ENCODE assay signal across 28 cellular contexts in the genomic region with DNA sequence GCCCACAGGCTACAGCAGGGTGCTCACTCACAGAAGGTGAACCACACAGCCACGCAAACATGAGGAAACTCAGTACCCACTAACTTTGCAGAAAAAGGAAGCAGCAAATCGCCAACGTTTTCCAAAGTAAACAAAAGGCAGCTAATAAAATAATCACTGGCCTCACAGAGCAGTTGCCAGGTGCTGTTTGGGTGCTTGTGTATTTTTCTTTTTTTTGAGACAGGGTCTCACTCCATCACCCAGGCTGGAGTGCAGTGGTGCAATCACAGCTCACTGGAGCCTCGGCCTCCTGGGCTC.
"Had no signal": no experiment of that assay in that cellular context is flagged by ENCODE, and none has a peak within 500 bp of the region (broad histone marks: within the 10 kb centered on the region; RNA-seq: fewer than 3 reads in every experiment).

No MANE protein-coding gene starts in this region.

- H3K4me3 ChIP-seq: PC-9 had no signal

- H3K4me3 Mint-ChIP-seq: activated CD4-positive, alpha-beta T cell treated with anti-CD3 and anti-CD28 coated beads, Interleukin-2, amount 10 ng/mL, durations not matched to agents 24 days and 14 days; activated CD8-positive, alpha-beta T cell treated with anti-CD3 and anti-CD28 coated beads, Interleukin-2, amount 10 ng/mL, durations not matched to agents 7 days and 5 days; activated naive CD4-positive, alpha-beta T cell treated with anti-CD3 and anti-CD28 coated beads for 36 hours; activated naive CD8-positive, alpha-beta T cell treated with anti-CD3 and anti-CD28 coated beads, Interleukin-2, amount 50 U/mL, for 24 hours had no signal

- H3K27ac ChIP-seq: PC-9 had no signal

- H3K27me3 Mint-ChIP-seq: activated CD4-positive, alpha-beta T cell treated with anti-CD3 and anti-CD28 coated beads, Interleukin-2, amount 10 ng/mL, durations not matched to agents 24 days and 14 days; activated naive CD8-positive, alpha-beta T cell; activated naive CD8-positive, alpha-beta T cell treated with anti-CD3 and anti-CD28 coated beads, Interleukin-2, amount 50 U/mL, for 24 hours; activated T-cell treated with anti-CD3 and anti-CD28 coated beads, Interleukin-2, amount 50 U/mL, for 24 hours; brain had no signal

- H3K27ac Mint-ChIP-seq: activated CD4-positive, alpha-beta T cell treated with anti-CD3 and anti-CD28 coated beads, Interleukin-2, amount 10 ng/mL, durations not matched to agents 24 days and 14 days; activated CD8-positive, alpha-beta T cell treated with anti-CD3 and anti-CD28 coated beads, Interleukin-2, amount 10 ng/mL, durations not matched to agents 7 days and 5 days; activated naive CD4-positive, alpha-beta T cell treated with anti-CD3 and anti-CD28 coated beads for 36 hours; activated naive CD8-positive, alpha-beta T cell; activated naive CD8-positive, alpha-beta T cell treated with anti-CD3 and anti-CD28 coated beads, Interleukin-2, amount 50 U/mL, for 24 hours; activated T-cell treated with anti-CD3 and anti-CD28 coated beads, Interleukin-2, amount 50 U/mL, for 24 hours; brain had no signal

- ATAC-seq: activated CD8-positive, alpha-beta T cell treated with anti-CD3 and anti-CD28 coated beads, Interleukin-2, amount 10 ng/mL, durations not matched to agents 7 days and 5 days; activated naive CD8-positive, alpha-beta T cell treated with anti-CD3 and anti-CD28 coated beads, Interleukin-2, amount 50 U/mL, for 24 hours had no signal

- DNase-seq: activated CD4-positive, alpha-beta T cell treated with anti-CD3 and anti-CD28 coated beads, Interleukin-2, amount 10 ng/mL, durations not matched to agents 24 days and 14 days; activated CD4-positive, alpha-beta T cell treated with anti-CD3 and anti-CD28 coated beads, Interleukin-2, amount 50 U/mL, for 4 hours; activated CD8-positive, alpha-beta T cell treated with anti-CD3 and anti-CD28 coated beads, Interleukin-2, amount 10 ng/mL, durations not matched to agents 7 days and 5 days; activated gamma-delta T cell treated with Interleukin-2 at 50 U/mL for 16 hours; activated naive CD4-positive, alpha-beta T cell treated with anti-CD3 and anti-CD28 coated beads for 36 hours; activated naive CD8-positive, alpha-beta T cell treated with anti-CD3 and anti-CD28 coated beads, Interleukin-2, amount 50 U/mL, for 24 hours; activated T-cell treated with anti-CD3 and anti-CD28 coated beads, Interleukin-2, amount 50 U/mL, for 24 hours; anterior cingulate cortex; caudate nucleus; Kasumi-1; KG1; MM.1S; MV-4-11; NCI-H1092; NCI-H1436 treated with DMSO at 0.1 percent for 48 hours; NCI-H2029 treated with DMSO at 0.1 percent for 48 hours; NCI-H2107; NCI-H2171; NCI-H510A; NCI-H526; NCI-H748 treated with DMSO at 0.1 percent for 48 hours; NK-92 treated with Interleukin-12 subunit alpha and Interleukin-12 subunit beta, amount 100 ng/mL, for 24 hours; PC-9; Right ventricle myocardium superior; SW 1271; T1000 had no signal

- H3K9me3 Mint-ChIP-seq: activated CD4-positive, alpha-beta T cell treated with anti-CD3 and anti-CD28 coated beads, Interleukin-2, amount 10 ng/mL, durations not matched to agents 24 days and 14 days; activated naive CD4-positive, alpha-beta T cell treated with anti-CD3 and anti-CD28 coated beads for 36 hours; activated naive CD8-positive, alpha-beta T cell treated with anti-CD3 and anti-CD28 coated beads, Interleukin-2, amount 50 U/mL, for 24 hours; activated T-cell treated with anti-CD3 and anti-CD28 coated beads, Interleukin-2, amount 50 U/mL, for 24 hours; brain had no signal
